Comparison of ENCODE assay signal across 10 cellular contexts in genomic region chr5:82365744-82366228, GRCh38.
DNase-seq lines count a peak whose midpoint lies in the region; ATAC-seq, FAIRE-seq and TF ChIP-seq lines count a peak whose summit lies in the region.
"Had no signal": no experiment of that assay in that cellular context is flagged by ENCODE, and none has a peak within 500 bp of the region (broad histone marks: within the 10 kb centered on the region; RNA-seq: fewer than 3 reads in every experiment).

No MANE protein-coding gene starts in this region.

- FAIRE-seq in HepG2 (lab: Jason Lieb, UNC), result peak; percentile 82
- FAIRE-seq: G401.6 had no signal

- H3K9me3 ChIP-seq in HepG2 (ENCODE audit: low read length), result no peaks in the 10 kb centered on the region
- H3K9me3 ChIP-seq in Karpas-422 (ENCODE audit: low read length), result no peaks in the 10 kb centered on the region

- peak overlapping the region; percentile 55 for H3K27ac ChIP-seq in HepG2 (ENCODE audit: extremely low read length, insufficient read depth, low read length)
- H3K27ac ChIP-seq in Karpas-422 (ENCODE audit: low read length), result no peak overlapping the region

- H2AFZ ChIP-seq in HepG2 (ENCODE audit: low read length), result no peak overlapping the region
- no peak overlapping the region for H2AFZ ChIP-seq in Karpas-422 (ENCODE audit: low read length)

- in situ Hi-C loops in HepG2 (cut with HindIII; ENCODE audit: extremely low pct_ligation_motif_present, low pct_unique_long_range_greater_than_20kb), result loop anchor here (25.0 kb wide), 2 partner anchors 272 to 722 kb away; partner anchors contain the start of genes TMEM167A and XRCC4

- POLR2A ChIA-PET in HepG2 (lab: Yijun Ruan, JAX), result interaction anchor here (0.7 to 3.7 kb wide), 9 partner anchors 8 to 1197 kb away, joined by 3 to 52 read pairs (median 7); partner anchors contain the start of genes TMEM167A and XRCC4
- POLR2A ChIA-PET in GM10248 (lab: Yijun Ruan, JAX), result no interaction called here

- WGBS in HepG2 (ENCODE audit: low lambda C conversion rate), result 14% methylated on average over 4 of the region's 5 CpGs

- H3K27me3 ChIP-seq in HepG2 (ENCODE audit: control insufficient read depth in 1 of 2, insufficient read depth in 2 of 2, low read length in 2 of 2) (no peaks in the 10 kb centered on the region), Karpas-422 (ENCODE audit: low read length) (no peaks in the 10 kb centered on the region), H7 (ENCODE audit: control insufficient read depth, insufficient read depth, low read length) (no peaks in the 10 kb centered on the region)

- peak; percentile 50 for ATAC-seq in HG02678 (IDR thresholded peaks at IDR 0.05; ENCODE audit: unreplicated experiment)
- ATAC-seq in HepG2, result peak; percentile 97
- ATAC-seq: Panc1 had no signal

- H3K4me1 ChIP-seq in HepG2 (ENCODE audit: insufficient read depth, low read length) (peaks cover 47% of the 10 kb centered on the region), Karpas-422 (ENCODE audit: low read length) (no peaks in the 10 kb centered on the region)

- peak overlapping the region; percentile 41 for H3K9ac ChIP-seq in HepG2 (ENCODE audit: insufficient read depth, low read depth, low read length)
- H3K9ac ChIP-seq in Karpas-422 (ENCODE audit: low read length), result no peak overlapping the region

- H3K4me2 ChIP-seq in HepG2 (ENCODE audit: low read depth, low read length) (peak overlapping the region; percentile 46), Karpas-422 (ENCODE audit: low read depth, low read length, poor library complexity, severe bottlenecking) (no peak overlapping the region)

- no peak for TF ChIP-seq EP300 in HepG2 (IDR thresholded peaks at IDR 0.05; ENCODE audit: low read depth in 2 of 2, low read length in 2 of 2)
- peak; percentile 47; the same call in 1 of the 2 replicates for TF ChIP-seq EP300 in HepG2 (CRISPR knock-in tag; IDR thresholded peaks at IDR 0.05; ENCODE audit: borderline replicate concordance)

- peak; percentile 5 for DNase-seq in CD1c-positive myeloid dendritic cell (ENCODE audit: extremely low spot score)
- DNase-seq in activated T-cell treated with anti-CD3 and anti-CD28 coated beads for 4 hours, result peak; percentile 18
- peak; percentile 87 for DNase-seq in HepG2 (ENCODE audit: low spot score)
- no peak for DNase-seq in GM10248 (ENCODE audit: extremely low spot score)
- DNase-seq in Karpas-422, result no peak
- DNase-seq in H7, result no peak
- DNase-seq in NCI-H526 (lab: John Stamatoyannopoulos, UW), result no peak

- no TSS peak for BruUV-seq in HepG2 (replicated peaks; lab: Mats Ljungman, UMichigan)

- no peak for TF ChIP-seq RAD21 in HepG2 (CRISPR knock-in tag; IDR thresholded peaks at IDR 0.05)

- H3K36me3 ChIP-seq in HepG2 (replicated peaks in 1 of 2; ENCODE audit: control insufficient read depth in 1 of 2, insufficient read depth in 2 of 2, low read length in 2 of 2), result no peaks in the 10 kb centered on the region
- no peaks in the 10 kb centered on the region for H3K36me3 ChIP-seq in Karpas-422 (ENCODE audit: insufficient read depth, low read length)
- H3K36me3 ChIP-seq in H7 (replicated peaks; ENCODE audit: control insufficient read depth, insufficient read depth, low read length), result no peaks in the 10 kb centered on the region

- no peaks in the 10 kb centered on the region for H3K79me2 ChIP-seq in HepG2 (ENCODE audit: insufficient read depth, low read length)
- no peaks in the 10 kb centered on the region for H3K79me2 ChIP-seq in Karpas-422 (ENCODE audit: low read length)

- intact Hi-C loops in HepG2 (cut with micrococcal nuclease; ENCODE audit: unreplicated experiment), result loop anchor here (1.0 to 10.0 kb wide), 2 partner anchors 22 to 109 kb away; no protein-coding TSS in a partner anchor

- H3K9me2 ChIP-seq in Karpas-422 (replicated peaks; ENCODE audit: insufficient read depth, low read length), result no peaks in the 10 kb centered on the region

- no peak for TF ChIP-seq POLR2A in HepG2 (IDR thresholded peaks at IDR 0.05; ENCODE audit: insufficient read depth in 1 of 2, low read depth in 2 of 2, low read length in 2 of 2)

- H3K4me3 ChIP-seq in HepG2 (replicated peaks in 1 of 3; ENCODE audit: insufficient read depth in 1 of 3, low read depth in 2 of 3, low read length in 3 of 3) (no peak overlapping the region; a peak in 1 of 6 replicates), Karpas-422 (ENCODE audit: low read length) (no peak overlapping the region), H7 (ENCODE audit: insufficient read depth, low read depth, low read length) (no peak overlapping the region)

- H4K20me1 ChIP-seq in HepG2 (ENCODE audit: insufficient read depth, low read length), result no peaks in the 10 kb centered on the region
- H4K20me1 ChIP-seq in Karpas-422 (ENCODE audit: insufficient read depth, low read depth, low read length), result no peaks in the 10 kb centered on the region

- CTCF ChIA-PET in HepG2 (lab: Yijun Ruan, JAX; ENCODE audit: low intra/inter-chr PET ratio, low total read pairs) (no interaction called here), GM10248 (lab: Yijun Ruan, JAX) (interaction anchor here (0.7 to 8.2 kb wide), 4 partner anchors 8 to 30 kb away, joined by 3 to 64 read pairs (median 10); no protein-coding TSS in a partner anchor)

- no peak; the same call in 1 of the 2 replicates for TF ChIP-seq CTCF in HepG2 (CRISPR knock-in tag; IDR thresholded peaks at IDR 0.05)
- TF ChIP-seq CTCF in GM10248 (IDR thresholded peaks at IDR 0.05; ENCODE audit: control extremely low read depth, extremely low read depth, low read depth, missing control alignments), result no peak

TF ChIP-seq in HepG2, 621 proteins besides CTCF, POLR2A, EP300 and RAD21 (continues in another document):
- TF ChIP-seq MEIS2 (CRISPR knock-in tag; IDR thresholded peaks at IDR 0.05) (peak; percentile 61; the same call in 1 of the 2 replicates), ZEB1 (IDR thresholded peaks at IDR 0.05; ENCODE audit: insufficient replicate concordance, low read depth) (no peak), MZF1 (CRISPR knock-in tag; IDR thresholded peaks at IDR 0.05; ENCODE audit: borderline replicate concordance) (no peak), PBX3 (CRISPR knock-in tag; IDR thresholded peaks at IDR 0.05; ENCODE audit: borderline replicate concordance) (no peak), CSRNP1 (CRISPR knock-in tag; IDR thresholded peaks at IDR 0.05) (no peak), CERS6 (CRISPR knock-in tag; IDR thresholded peaks at IDR 0.05) (no peak), JUND (CRISPR knock-in tag; IDR thresholded peaks at IDR 0.05) (no peak), KDM2A (CRISPR knock-in tag; IDR thresholded peaks at IDR 0.05; ENCODE audit: borderline replicate concordance, low read depth) (peak; percentile 42; the same call in 1 of the 2 replicates), TMF1 (CRISPR knock-in tag; IDR thresholded peaks at IDR 0.05; ENCODE audit: low read depth) (no peak), ZNF747 (CRISPR knock-in tag; IDR thresholded peaks at IDR 0.05; ENCODE audit: borderline replicate concordance) (no peak), SMARCC2 (IDR thresholded peaks at IDR 0.05) (no peak), SRSF4 (IDR thresholded peaks at IDR 0.05; ENCODE audit: low read depth, low read length, poor library complexity, severe bottlenecking) (no peak), ZNF710 (CRISPR knock-in tag; IDR thresholded peaks at IDR 0.05; ENCODE audit: borderline replicate concordance) (no peak), ISL2 (CRISPR knock-in tag; IDR thresholded peaks at IDR 0.05) (no peak), ZNF777 (CRISPR knock-in tag; IDR thresholded peaks at IDR 0.05) (no peak)

Comparison
In these comparisons a context has a peak if more than half of its experiments do, and no peak if none do; other contexts are left out.
1. DNase-seq: peak in CD1c-positive myeloid dendritic cell (single experiment), activated T-cell treated with anti-CD3 and anti-CD28 coated beads for 4 hours (single experiment) and HepG2 (single experiment); none in GM10248 (single experiment), Karpas-422 (single experiment), H7 (single experiment) and NCI-H526 (0 of 2).